ENCODE assay signal across 15 cellular contexts in the genomic region with DNA sequence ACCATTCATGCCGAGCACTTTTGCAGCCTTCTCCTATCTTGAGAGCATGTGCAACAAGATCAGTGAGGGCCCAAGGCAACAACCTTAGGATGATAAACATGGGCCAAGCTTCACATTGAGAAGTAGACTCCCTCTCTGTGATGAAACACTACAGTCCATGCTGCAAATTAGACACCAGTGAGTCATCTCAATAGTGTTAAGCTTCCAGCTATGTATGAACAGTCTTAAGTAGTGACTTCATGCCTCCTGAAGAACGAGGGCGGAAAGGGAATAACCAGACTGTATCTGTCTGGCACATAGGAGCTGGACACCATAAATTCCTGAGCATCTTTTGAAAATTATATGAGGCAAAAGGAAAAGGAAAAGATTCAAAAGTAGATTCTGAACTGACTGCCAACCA.
A peak's percentile ranks its signal among the peaks of the same experiment; 100 is the strongest.
DNase-seq lines count a peak whose midpoint lies in the region; FAIRE-seq and TF ChIP-seq lines count a peak whose summit lies in the region.
"Had no signal": no experiment of that assay in that cellular context is flagged by ENCODE, and none has a peak within 500 bp of the region (broad histone marks: within the 10 kb centered on the region; RNA-seq: fewer than 3 reads in every experiment).

No MANE protein-coding gene starts in this region.

- in situ Hi-C loops in astrocyte of the cerebellum (cut with HindIII; ENCODE audit: low sequenced_read_pairs) = no loop called here

- WGBS in hepatocyte (ENCODE audit: low lambda C conversion rate, missing lambda C conversion rate) = 76% methylated on average over 3 of the region's 3 CpGs

- no peaks in the 10 kb centered on the region for H3K9me2 ChIP-seq in hepatocyte (replicated peaks; ENCODE audit: insufficient read depth)

- DNase-seq in A172 (ENCODE audit: low spot score) (peak; percentile 81), HPDE6-E6E7 (ENCODE audit: extremely low spot score) (peak; percentile 57), astrocyte of the cerebellum (ENCODE audit: low read depth) (peak; percentile 43), hepatocyte (ENCODE audit: low spot score) (peak; percentile 21), dermis blood vessel endothelial cell (no peak), MV-4-11 (lab: John Stamatoyannopoulos, UW) (no peak), NCI-H2171 (lab: John Stamatoyannopoulos, UW) (no peak), GM19239 (ENCODE audit: insufficient read length, low spot score) (no peak)
- DNase-seq: anterior cingulate cortex, DMS79 treated with DMSO at 0.1 percent for 48 hours, Karpas-422, kidney, natural killer cell, tibial artery had no signal

- H3K9me3 ChIP-seq in hepatocyte (ENCODE audit: low read depth) = no peaks in the 10 kb centered on the region
- H3K9me3 ChIP-seq: A549, tibial artery had no signal

- H3K4me2 ChIP-seq in hepatocyte = no peak overlapping the region
- H3K4me2 ChIP-seq: A549 had no signal

- no peak overlapping the region for H3K27ac ChIP-seq in hepatocyte
- H3K27ac ChIP-seq: A549, tibial artery had no signal

- TF ChIP-seq CTCF in astrocyte of the cerebellum (IDR thresholded peaks at IDR 0.05; ENCODE audit: low read depth, low read length, missing control alignments) (no peak), hepatocyte (IDR thresholded peaks at IDR 0.05; ENCODE audit: poor library complexity) (no peak)

- H3K27me3 ChIP-seq in hepatocyte = no peaks in the 10 kb centered on the region
- H3K27me3 ChIP-seq: tibial artery had no signal

- no peaks in the 10 kb centered on the region for H4K20me1 ChIP-seq in hepatocyte (ENCODE audit: insufficient read depth, poor library complexity, severe bottlenecking)

- H2AFZ ChIP-seq in hepatocyte = no peak overlapping the region

- H3K36me3 ChIP-seq in hepatocyte (replicated peaks; ENCODE audit: insufficient read depth, low read depth) = no peaks in the 10 kb centered on the region
- H3K36me3 ChIP-seq: tibial artery had no signal

- no peak overlapping the region for H3K4me3 ChIP-seq in astrocyte of the cerebellum (ENCODE audit: low read depth, low read length)
- no peak overlapping the region for H3K4me3 ChIP-seq in hepatocyte
- H3K4me3 ChIP-seq: A549, tibial artery had no signal

- no peaks in the 10 kb centered on the region for H3K4me1 ChIP-seq in hepatocyte (ENCODE audit: insufficient read depth)
- H3K4me1 ChIP-seq: A549, tibial artery had no signal

- no peak for FAIRE-seq in GM19239 (lab: Jason Lieb, UNC)
- FAIRE-seq: A549, kidney had no signal

- no peaks in the 10 kb centered on the region for H3K79me2 ChIP-seq in hepatocyte

Comparison
In these comparisons a context has a peak if more than half of its experiments do, and no peak if none do; other contexts are left out.
1. DNase-seq: peak in A172 (single experiment), HPDE6-E6E7 (single experiment), astrocyte of the cerebellum (single experiment) and hepatocyte (single experiment); none in dermis blood vessel endothelial cell (single experiment), MV-4-11 (single experiment), NCI-H2171 (single experiment) and GM19239 (single experiment).